In genomic region chrX:153981771-153982533, GRCh38 we compare ENCODE assay signal across 8 cellular contexts. TPM values are rescaled to one million over a fixed set of nuclear protein-coding genes. Genes with fewer than 3 reads are reported as not detected.
DNase-seq lines count a peak whose midpoint lies in the region; ATAC-seq and TF ChIP-seq lines count a peak whose summit lies in the region.
"Had no signal": no experiment of that assay in that cellular context is flagged by ENCODE, and none has a peak within 500 bp of the region (broad histone marks: within the 10 kb centered on the region; RNA-seq: fewer than 3 reads in every experiment).

No MANE protein-coding gene starts in this region.

- H3K4me3 ChIP-seq in Peyer's patch: peak overlapping the region in 1 of 4 donors; percentile 20
- H3K4me3 ChIP-seq: SJSA1 had no signal

- H3K36me3 Mint-ChIP-seq in memory B cell (no peaks in the 10 kb centered on the region), type B pancreatic cell (peaks cover 5% of the 10 kb centered on the region)

- H3K4me1 ChIP-seq in Peyer's patch: peaks cover 0 to 26% (median 4%) of the 10 kb centered on the region in 4 donors

- ATAC-seq in memory B cell (ENCODE audit: low read depth) (no peak), GM19463 (IDR thresholded peaks at IDR 0.05; ENCODE audit: unreplicated experiment) (no peak)

- DNase-seq in Peyer's patch (peak in 2 of 3 donors; percentile 69 to 88), memory B cell (ENCODE audit: low spot score in 2 of 2) (no peak), type B pancreatic cell (ENCODE audit: extremely low spot score, unreplicated experiment) (no peak), NCI-H524 (lab: John Stamatoyannopoulos, UW) (no peak), SHP77 (lab: John Stamatoyannopoulos, UW) (no peak)
- peak; percentile 29 for DNase-seq in activated gamma-delta T cell treated with anti-CD3 and anti-CD28 coated beads, Interleukin-2, amount 50 U/mL, for 16 hours (ENCODE audit: low read depth)

- H3K4me3 Mint-ChIP-seq in memory B cell: peak overlapping the region; percentile 42
- H3K4me3 Mint-ChIP-seq in type B pancreatic cell: no peak overlapping the region

- TF ChIP-seq CTCF in Peyer's patch (IDR thresholded peaks at IDR 0.05): no peak
- TF ChIP-seq CTCF in type B pancreatic cell (conservative IDR thresholded peaks at IDR 0.05): no peak

- H3K36me3 ChIP-seq in Peyer's patch: no peaks in the 10 kb centered on the region
- H3K36me3 ChIP-seq: SJSA1 had no signal

- H3K9me3 Mint-ChIP-seq in memory B cell (no peaks in the 10 kb centered on the region), type B pancreatic cell (no peaks in the 10 kb centered on the region)

- H3K4me1 Mint-ChIP-seq in memory B cell: peaks cover 15% of the 10 kb centered on the region
- H3K4me1 Mint-ChIP-seq in type B pancreatic cell (ENCODE audit: unreplicated experiment): peaks cover 6% of the 10 kb centered on the region

- peak overlapping the region; percentile 88 for H3K27ac Mint-ChIP-seq in memory B cell
- peak overlapping the region; percentile 24 for H3K27ac Mint-ChIP-seq in type B pancreatic cell

- H3K9me3 ChIP-seq in Peyer's patch: no peaks in the 10 kb centered on the region
- H3K9me3 ChIP-seq: SJSA1 had no signal

- peak overlapping the region; percentile 40 to 79 (median 68) for H3K27ac ChIP-seq in Peyer's patch
- H3K27ac ChIP-seq: SJSA1 had no signal

- TF ChIP-seq POLR2A in Peyer's patch (IDR thresholded peaks at IDR 0.05): no peak

- no peaks in the 10 kb centered on the region for H3K27me3 ChIP-seq in Peyer's patch
- H3K27me3 ChIP-seq: SJSA1 had no signal

- H3K27me3 Mint-ChIP-seq in memory B cell: no peaks in the 10 kb centered on the region
- no peaks in the 10 kb centered on the region for H3K27me3 Mint-ChIP-seq in type B pancreatic cell

RNA-seq across cellular contexts. Expression of gene TMEM187, which starts 9.4 kb away (rescaled TPM):
- total RNA-seq in Peyer's patch (10 to 100 TPM; 10.7 to 32.6 (median 12.8) TPM), type B pancreatic cell (ENCODE audit: low replicate concordance) (14.4 and 15.2 TPM in 2 replicates)

RNA-seq across cellular contexts. Expression of gene HCFC1, which starts 10.3 kb away (rescaled TPM):
- 10 to 100 TPM; 44.1 to 70.6 (median 55.6) TPM for total RNA-seq in Peyer's patch
- 81.2 and 98.0 TPM in 2 replicates for total RNA-seq in type B pancreatic cell (ENCODE audit: low replicate concordance)

RNA-seq across cellular contexts. Expression of gene RENBP, which starts 37.5 kb away (rescaled TPM):
- total RNA-seq in Peyer's patch (10 to 100 TPM in 2 of 4 donors, 1 to 10 TPM in 2; 4.9 to 13.3 (median 9.4) TPM), type B pancreatic cell (ENCODE audit: low replicate concordance) (4.9 and 6.7 TPM in 2 replicates)

RNA-seq across cellular contexts. Expression of gene IRAK1, which starts 37.8 kb away (rescaled TPM):
- 100 to 1,000 TPM; 111 to 150 (median 122) TPM for total RNA-seq in Peyer's patch
- total RNA-seq in type B pancreatic cell (ENCODE audit: low replicate concordance): 83.8 and 86.1 TPM in 2 replicates

RNA-seq across cellular contexts. Expression of gene NAA10, which starts 47.1 kb away (rescaled TPM):
- total RNA-seq in Peyer's patch (100 to 1,000 TPM in 1 of 4 donors, 10 to 100 TPM in 3; 32.9 to 118 (median 54.1) TPM), type B pancreatic cell (ENCODE audit: low replicate concordance) (73.8 and 82.7 TPM in 2 replicates)

Comparison
In these comparisons a context has a peak if more than half of its experiments do, and no peak if none do; other contexts are left out.
1. DNase-seq: peak in Peyer's patch (2 of 3) and activated gamma-delta T cell treated with anti-CD3 and anti-CD28 coated beads, Interleukin-2, amount 50 U/mL, for 16 hours (single experiment); none in memory B cell (0 of 2), type B pancreatic cell (single experiment), NCI-H524 (0 of 2) and SHP77 (0 of 2).